Comparison of ENCODE assay signal across 20 cellular contexts in genomic region chr10:79346012-79346340, GRCh38. TPM values are rescaled to one million over a fixed set of nuclear protein-coding genes. Genes with fewer than 3 reads are reported as not detected.
A peak's percentile ranks its signal among the peaks of the same experiment; 100 is the strongest.
DNase-seq lines count a peak whose midpoint lies in the region; ATAC-seq lines count a peak whose summit lies in the region.
"Had no signal": no experiment of that assay in that cellular context is flagged by ENCODE, and none has a peak within 500 bp of the region (broad histone marks: within the 10 kb centered on the region; RNA-seq: fewer than 3 reads in every experiment).

No MANE protein-coding gene starts in this region.

- H3K4me3 Mint-ChIP-seq in activated naive CD8-positive, alpha-beta T cell treated with anti-CD3 and anti-CD28 coated beads, Interleukin-2, amount 10 ng/mL, durations not matched to agents 7 days and 5 days, result no peak overlapping the region
- no peak overlapping the region for H3K4me3 Mint-ChIP-seq in activated naive CD8-positive, alpha-beta T cell treated with anti-CD3 and anti-CD28 coated beads, Interleukin-2, amount 50 U/mL, for 24 hours
- H3K4me3 Mint-ChIP-seq in T-helper 17 cell, result peak overlapping the region; percentile 52

- H3K4me1 Mint-ChIP-seq in activated naive CD8-positive, alpha-beta T cell treated with anti-CD3 and anti-CD28 coated beads, Interleukin-2, amount 10 ng/mL, durations not matched to agents 7 days and 5 days, result peaks cover 31% of the 10 kb centered on the region
- H3K4me1 Mint-ChIP-seq in activated naive CD8-positive, alpha-beta T cell treated with anti-CD3 and anti-CD28 coated beads, Interleukin-2, amount 50 U/mL, for 24 hours, result peaks cover 26% of the 10 kb centered on the region
- H3K4me1 Mint-ChIP-seq in T-helper 17 cell, result peaks cover 30% of the 10 kb centered on the region

- no peaks in the 10 kb centered on the region for H3K9me3 Mint-ChIP-seq in activated naive CD8-positive, alpha-beta T cell treated with anti-CD3 and anti-CD28 coated beads, Interleukin-2, amount 10 ng/mL, durations not matched to agents 7 days and 5 days
- no peaks in the 10 kb centered on the region for H3K9me3 Mint-ChIP-seq in activated naive CD8-positive, alpha-beta T cell treated with anti-CD3 and anti-CD28 coated beads, Interleukin-2, amount 50 U/mL, for 24 hours

- no peak for ATAC-seq in activated naive CD8-positive, alpha-beta T cell treated with anti-CD3 and anti-CD28 coated beads, Interleukin-2, amount 10 ng/mL, durations not matched to agents 7 days and 5 days (ENCODE audit: low read depth)
- ATAC-seq in activated naive CD8-positive, alpha-beta T cell treated with anti-CD3 and anti-CD28 coated beads, Interleukin-2, amount 50 U/mL, for 24 hours, result no peak
- ATAC-seq in T-helper 17 cell (no peak), HG03469 (IDR thresholded peaks at IDR 0.05; ENCODE audit: unreplicated experiment) (no peak)
- ATAC-seq: left colon, sciatic nerve had no signal

- peaks cover 18% of the 10 kb centered on the region for H3K36me3 Mint-ChIP-seq in activated naive CD8-positive, alpha-beta T cell treated with anti-CD3 and anti-CD28 coated beads, Interleukin-2, amount 10 ng/mL, durations not matched to agents 7 days and 5 days
- H3K36me3 Mint-ChIP-seq in activated naive CD8-positive, alpha-beta T cell treated with anti-CD3 and anti-CD28 coated beads, Interleukin-2, amount 50 U/mL, for 24 hours (ENCODE audit: low read depth), result peaks cover 28% of the 10 kb centered on the region
- H3K36me3 Mint-ChIP-seq in T-helper 17 cell (ENCODE audit: low read depth), result peaks cover 3% of the 10 kb centered on the region

- DNase-seq in activated naive CD8-positive, alpha-beta T cell treated with anti-CD3 and anti-CD28 coated beads, Interleukin-2, amount 10 ng/mL, durations not matched to agents 7 days and 5 days, result peak; percentile 21
- DNase-seq in activated naive CD8-positive, alpha-beta T cell treated with anti-CD3 and anti-CD28 coated beads, Interleukin-2, amount 50 U/mL, for 24 hours, result no peak
- DNase-seq in T-helper 17 cell, result no peak
- peak; percentile 42 for DNase-seq in ecto neural progenitor cell (ENCODE audit: low spot score)
- DNase-seq in H4 (ENCODE audit: low spot score), result no peak
- DNase-seq in CD1c-positive myeloid dendritic cell (ENCODE audit: extremely low spot score), result no peak
- no peak for DNase-seq in NCI-H69 (lab: John Stamatoyannopoulos, UW)
- DNase-seq: activated CD4-positive, alpha-beta T cell treated with anti-CD3 and anti-CD28 coated beads for 4 hours; activated T-cell treated with anti-CD3 and anti-CD28 coated beads for 4 hours; anterior cingulate cortex; DMS 273 treated with DMSO at 0.1 percent for 48 hours; foreskin melanocyte; left colon; NCI-H2029 treated with DMSO at 0.1 percent for 48 hours; NCI-H524; nucleus accumbens; SIG-M5; T-helper 9 cell had no signal

- peaks cover 1% of the 10 kb centered on the region for H3K27me3 Mint-ChIP-seq in activated naive CD8-positive, alpha-beta T cell treated with anti-CD3 and anti-CD28 coated beads, Interleukin-2, amount 10 ng/mL, durations not matched to agents 7 days and 5 days
- no peaks in the 10 kb centered on the region for H3K27me3 Mint-ChIP-seq in activated naive CD8-positive, alpha-beta T cell treated with anti-CD3 and anti-CD28 coated beads, Interleukin-2, amount 50 U/mL, for 24 hours
- H3K27me3 Mint-ChIP-seq in T-helper 17 cell, result no peaks in the 10 kb centered on the region

- no peak overlapping the region for H3K27ac Mint-ChIP-seq in activated naive CD8-positive, alpha-beta T cell treated with anti-CD3 and anti-CD28 coated beads, Interleukin-2, amount 10 ng/mL, durations not matched to agents 7 days and 5 days
- no peak overlapping the region for H3K27ac Mint-ChIP-seq in activated naive CD8-positive, alpha-beta T cell treated with anti-CD3 and anti-CD28 coated beads, Interleukin-2, amount 50 U/mL, for 24 hours
- no peak overlapping the region for H3K27ac Mint-ChIP-seq in T-helper 17 cell

- no peaks in the 10 kb centered on the region for H3K9me3 ChIP-seq in T-helper 17 cell (ENCODE audit: control insufficient read depth, low read length, poor library complexity, severe bottlenecking)

- POLR2A ChIA-PET in activated naive CD8-positive, alpha-beta T cell treated with anti-CD3 and anti-CD28 coated beads, Interleukin-2, amount 10 ng/mL, durations not matched to agents 7 days and 5 days (lab: Charles Lee), result interaction anchor here (1.0 to 5.9 kb wide), 3 partner anchors 11 to 101 kb away, joined by 3 to 108 read pairs (median 3); no protein-coding TSS in a partner anchor

RNA-seq across cellular contexts. Expression of gene PPIF, which starts 1.3 kb away (rescaled TPM):
- total RNA-seq in activated naive CD8-positive, alpha-beta T cell treated with anti-CD3 and anti-CD28 coated beads, Interleukin-2, amount 10 ng/mL, durations not matched to agents 7 days and 5 days, result 10 to 100 TPM; 56.9 to 57.0 TPM
- total RNA-seq in T-helper 17 cell, result 10 to 100 TPM; 59.4 to 82.3 TPM
- total RNA-seq in H4 (2014; rRNA removed; shearing (Covaris generic)), result 45.2 and 52.3 TPM in 2 replicates

Comparison
In these comparisons a context has a peak if more than half of its experiments do, and no peak if none do; other contexts are left out.
1. DNase-seq: peak in activated naive CD8-positive, alpha-beta T cell treated with anti-CD3 and anti-CD28 coated beads, Interleukin-2, amount 10 ng/mL, durations not matched to agents 7 days and 5 days (single experiment) and ecto neural progenitor cell (single experiment); none in activated naive CD8-positive, alpha-beta T cell treated with anti-CD3 and anti-CD28 coated beads, Interleukin-2, amount 50 U/mL, for 24 hours (single experiment), T-helper 17 cell (0 of 3), H4 (single experiment), CD1c-positive myeloid dendritic cell (single experiment) and NCI-H69 (single experiment).